ENCODE assay signal across 8 cellular contexts in the genomic region with DNA sequence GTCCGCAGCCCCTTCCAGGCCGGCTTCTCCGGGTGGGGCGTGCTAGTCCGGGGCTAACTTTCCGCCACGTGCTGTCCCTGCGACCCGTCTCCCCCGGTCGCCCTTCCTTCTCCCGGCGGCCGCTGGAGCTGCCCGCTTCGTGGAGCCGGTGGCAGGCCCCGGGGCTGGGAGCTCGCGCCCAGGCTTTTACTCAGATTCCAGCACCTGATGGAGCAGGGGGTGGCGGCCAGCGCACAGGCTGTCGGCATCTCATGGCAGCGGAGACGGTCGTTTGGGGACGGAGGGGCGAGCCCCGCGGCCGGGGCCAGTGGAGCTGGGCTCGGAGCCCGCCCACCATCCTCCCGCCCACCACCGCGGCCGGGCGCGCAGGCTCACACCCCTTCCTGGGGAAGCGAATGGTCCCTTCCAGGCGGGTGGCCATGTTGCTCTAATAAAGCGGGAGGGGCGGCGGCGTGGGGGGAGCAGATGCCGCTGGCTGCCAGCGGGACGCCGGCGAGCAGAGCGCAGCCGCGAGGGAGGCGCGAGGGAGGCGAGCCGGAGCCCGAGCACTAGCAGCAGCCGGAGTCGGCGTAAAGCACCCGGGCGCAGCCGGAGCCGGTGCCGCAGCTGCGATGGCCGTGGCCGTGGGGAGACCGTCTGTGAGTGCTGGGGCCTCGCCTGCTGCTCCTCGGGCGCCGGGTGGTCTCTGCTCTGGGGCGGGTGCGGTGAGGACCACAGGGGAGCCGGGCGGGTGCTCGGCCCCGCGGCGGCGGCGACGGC. TPM values are rescaled to one million over a fixed set of nuclear protein-coding genes. Genes with fewer than 3 reads are reported as not detected.
A peak's percentile ranks its signal among the peaks of the same experiment; 100 is the strongest.
DNase-seq lines count a peak whose midpoint lies in the region; TF ChIP-seq lines count a peak whose summit lies in the region.

A gene (plus strand): TSS at position 460 of the 759 bp plus-strand sequence. CDS start 152 bp downstream, at position 612.

- peak within 1 kb of the TSS; percentile 93 for H3K4me3 ChIP-seq in effector memory CD4-positive, alpha-beta T cell (ENCODE audit: insufficient read depth, low read depth, low read length, poor library complexity, severe bottlenecking)
- peak within 1 kb of the TSS; percentile 94 to 98 for H3K4me3 ChIP-seq in mesenchymal stem cell (ENCODE audit: insufficient read depth in 1 of 2, low read depth in 1 of 2, low read length in 2 of 2)

- H2BK120ac ChIP-seq in mesenchymal stem cell (ENCODE audit: low read depth, low read length): peak within 1 kb of the TSS; percentile 91

- WGBS in mesenchymal stem cell: under 1% methylated on average over 64 of the region's 85 CpGs

- H3K4ac ChIP-seq in mesenchymal stem cell (ENCODE audit: low read depth in 1 of 2, low read length in 2 of 2): peak within 1 kb of the TSS; percentile 97 to 99

- H3K9me3 ChIP-seq in effector memory CD4-positive, alpha-beta T cell (ENCODE audit: control insufficient read depth, low read length): no peaks in the 10 kb centered on the region
- H3K9me3 ChIP-seq in mesenchymal stem cell (ENCODE audit: control insufficient read depth, low read length): no peaks in the 10 kb centered on the region

- no peaks in the 10 kb centered on the region for H3K27me3 ChIP-seq in effector memory CD4-positive, alpha-beta T cell (replicated peaks; ENCODE audit: control insufficient read depth, insufficient read depth, low read length, poor library complexity, severe bottlenecking)
- H3K27me3 ChIP-seq in mesenchymal stem cell (ENCODE audit: control insufficient read depth in 1 of 2, insufficient read depth in 1 of 2, low read length in 2 of 2): no peaks in the 10 kb centered on the region

- peak within 1 kb of the TSS; percentile 81 for H3K4me2 ChIP-seq in mesenchymal stem cell (ENCODE audit: low read length, poor library complexity, severe bottlenecking)

- H2BK12ac ChIP-seq in mesenchymal stem cell (ENCODE audit: low read length in 2 of 2): peak within 1 kb of the TSS; percentile 88 to 99

- peak within 1 kb of the TSS; percentile 96 for H4K8ac ChIP-seq in mesenchymal stem cell (ENCODE audit: low read length)

- no peaks in the 10 kb centered on the region for H3K36me3 ChIP-seq in effector memory CD4-positive, alpha-beta T cell (ENCODE audit: control insufficient read depth, insufficient read depth, low read length)
- H3K36me3 ChIP-seq in mesenchymal stem cell (ENCODE audit: control insufficient read depth in 1 of 2, insufficient read depth in 2 of 2, low read depth in 1 of 2, low read length in 2 of 2): peaks cover 0 to 4% of the 10 kb centered on the region in 2 experiments

- peak within 1 kb of the TSS; percentile 79 for H2AK5ac ChIP-seq in mesenchymal stem cell (ENCODE audit: low read length, severe bottlenecking)

- H2BK15ac ChIP-seq in mesenchymal stem cell (ENCODE audit: low read depth, poor library complexity, severe bottlenecking): peak within 1 kb of the TSS; percentile 99

- H3K79me1 ChIP-seq in mesenchymal stem cell (replicated peaks; ENCODE audit: low read length, poor library complexity, severe bottlenecking): peaks cover 5% of the 10 kb centered on the region

- H3K14ac ChIP-seq in mesenchymal stem cell (ENCODE audit: low read length in 2 of 2): peak within 1 kb of the TSS; percentile 97 to 98

- peak within 1 kb of the TSS; percentile 99 for H4K91ac ChIP-seq in mesenchymal stem cell (ENCODE audit: low read length)

- peak within 1 kb of the TSS; percentile 75 for H3K27ac ChIP-seq in effector memory CD4-positive, alpha-beta T cell (ENCODE audit: insufficient read depth, low read length, poor library complexity, severe bottlenecking)
- peak within 1 kb of the TSS; percentile 94 for H3K27ac ChIP-seq in mesenchymal stem cell (ENCODE audit: low read length, poor library complexity, severe bottlenecking)

- peak within 1 kb of the TSS; percentile 96 for H2BK5ac ChIP-seq in mesenchymal stem cell (ENCODE audit: low read depth, low read length, poor library complexity, severe bottlenecking)

- peaks cover 11% of the 10 kb centered on the region for H3K4me1 ChIP-seq in effector memory CD4-positive, alpha-beta T cell (ENCODE audit: control insufficient read depth, insufficient read depth, low read length, poor library complexity, severe bottlenecking)
- peaks cover 18% of the 10 kb centered on the region for H3K4me1 ChIP-seq in mesenchymal stem cell (ENCODE audit: control insufficient read depth, insufficient read depth, low read depth, low read length)

- H3K23ac ChIP-seq in mesenchymal stem cell (ENCODE audit: low read length in 2 of 2): peak within 1 kb of the TSS; percentile 80 to 99

- H3K18ac ChIP-seq in mesenchymal stem cell (ENCODE audit: low read depth in 1 of 2, low read length in 2 of 2): peak within 1 kb of the TSS; percentile 98 to 99

- H3K9ac ChIP-seq in mesenchymal stem cell (ENCODE audit: low read length): peak within 1 kb of the TSS; percentile 92

- TF ChIP-seq CTCF in GM20000 (IDR thresholded peaks at IDR 0.05; ENCODE audit: extremely low read depth, missing control alignments): no peak

- peak; percentile 78 for DNase-seq in CMK (ENCODE audit: low read depth)
- peak; percentile 98 for DNase-seq in GM20000 (ENCODE audit: low spot score)
- DNase-seq in HS-5 (ENCODE audit: low read depth): peak; percentile 61
- peak; percentile 79 to 86 for DNase-seq in NOMO-1 (lab: John Stamatoyannopoulos, UW; ENCODE audit: unreplicated experiment in 2 of 2)
- peak; percentile 64 to 74 for DNase-seq in activated CD8-positive, alpha-beta memory T cell treated with anti-CD3 and anti-CD28 coated beads for 4 hours (ENCODE audit: low read depth in 2 of 2)
- DNase-seq in effector memory CD4-positive, alpha-beta T cell: peak; percentile 74 to 80 (median 76)
- DNase-seq in mesenchymal stem cell: peak; percentile 96
- DNase-seq in stimulated activated CD8-positive, alpha-beta memory T cell treated with anti-CD3 and anti-CD28 coated beads, Interleukin-12 subunit alpha, Interleukin-12 subunit beta, amount 100 ng/mL, for 24 hours (ENCODE audit: extremely low read depth): peak; percentile 52

- peak within 1 kb of the TSS; percentile 60 for H2AFZ ChIP-seq in mesenchymal stem cell (ENCODE audit: low read depth, low read length)

RNA-seq across cellular contexts. Expression of the gene that starts here (rescaled TPM):
- polyA plus RNA-seq in mesenchymal stem cell (2013, experiment 1 of 2): 510 TPM
- polyA plus RNA-seq in mesenchymal stem cell (2013, experiment 2 of 2): 468 TPM

Comparison
In these comparisons a context has a peak if more than half of its experiments do, and no peak if none do; other contexts are left out.
1. Peak in every context shown above with its lines: DNase-seq, H3K4me3 ChIP-seq and H3K27ac ChIP-seq.